20 cellular contexts compared by ENCODE assay signal in the genomic region with DNA sequence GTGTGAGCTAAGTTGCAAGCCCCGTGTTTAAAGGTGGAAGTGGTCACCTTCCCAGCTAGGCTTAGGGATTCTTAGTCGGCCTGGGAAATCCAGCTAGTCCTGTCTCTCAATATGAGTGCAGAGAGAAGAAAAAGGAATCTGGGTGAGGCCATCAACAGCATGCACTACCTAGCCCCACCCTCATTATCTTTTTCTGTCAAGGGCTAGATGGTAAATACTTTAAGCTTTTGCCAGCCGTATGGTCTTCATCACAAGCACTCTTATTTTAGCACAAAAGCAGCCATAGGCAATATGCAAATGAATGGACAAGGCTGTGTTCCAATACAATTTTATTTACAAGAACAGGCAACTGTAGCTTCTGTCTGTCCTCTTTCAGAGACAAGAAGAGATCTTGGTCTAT.
A peak's percentile ranks its signal among the peaks of the same experiment; 100 is the strongest.
DNase-seq lines count a peak whose midpoint lies in the region; ATAC-seq, FAIRE-seq and TF ChIP-seq lines count a peak whose summit lies in the region.
"Had no signal": no experiment of that assay in that cellular context is flagged by ENCODE, and none has a peak within 500 bp of the region (broad histone marks: within the 10 kb centered on the region; RNA-seq: fewer than 3 reads in every experiment).

No MANE protein-coding gene starts in this region.

- H3K4me3 ChIP-seq in bronchial epithelial cell (ENCODE audit: low read depth, low read length): no peak overlapping the region
- no peak overlapping the region for H3K4me3 ChIP-seq in left lung
- H3K4me3 ChIP-seq: A549, GM23338, HAP-1 had no signal

- intact Hi-C loops in left lung (cut with DNase I): no loop called here

- FAIRE-seq in bronchial epithelial cell (lab: Jason Lieb, UNC) (no peak), RCC 7860 (lab: Jason Lieb, UNC) (no peak)
- FAIRE-seq: A549, GM12891 had no signal

- peak; percentile 73 for ATAC-seq in left lung
- no peak for ATAC-seq in HG03520 (IDR thresholded peaks at IDR 0.05; ENCODE audit: unreplicated experiment)
- ATAC-seq: A549, GM23338, SK-N-SH treated with all-trans-retinoic acid at 6 μM for 48 hours had no signal

- DNase-seq in LoVo (ENCODE audit: low spot score) (peak; percentile 70), bronchial epithelial cell (ENCODE audit: low read depth) (peak; percentile 15), left lung (no peak), NCI-H187 treated with DMSO at 0.1 percent for 48 hours (lab: John Stamatoyannopoulos, UW) (no peak), RCC 7860 (ENCODE audit: low spot score) (no peak)
- DNase-seq in activated CD4-positive, alpha-beta T cell treated with anti-CD3 and anti-CD28 coated beads, Interleukin-2, amount 50 U/mL, for 1 hour: no peak
- DNase-seq: DMS79, KBM-7, NCI-H1092 treated with DMSO at 0.1 percent for 48 hours, NCI-H1436 treated with DMSO at 0.1 percent for 48 hours, NCI-H2029, NCI-H226, NCI-H526 had no signal

- no peak overlapping the region for H3K27ac ChIP-seq in left lung
- H3K27ac ChIP-seq: HL-60 had no signal

- TF ChIP-seq CTCF in bronchial epithelial cell (IDR thresholded peaks at IDR 0.05; ENCODE audit: insufficient read depth, low read length, severe bottlenecking) (no peak), left lung (IDR thresholded peaks at IDR 0.05) (no peak)

- H3K27me3 ChIP-seq in bronchial epithelial cell (ENCODE audit: control insufficient read depth, insufficient read depth, low read length) (no peaks in the 10 kb centered on the region), left lung (no peaks in the 10 kb centered on the region)

- no peaks in the 10 kb centered on the region for H3K9me3 ChIP-seq in left lung
- H3K9me3 ChIP-seq: A549, HAP-1 had no signal

- H3K4me1 ChIP-seq in left lung: no peaks in the 10 kb centered on the region

- H3K36me3 ChIP-seq in bronchial epithelial cell (ENCODE audit: control insufficient read depth, insufficient read depth, low read length) (no peaks in the 10 kb centered on the region), left lung (no peaks in the 10 kb centered on the region)
- H3K36me3 ChIP-seq: HAP-1 had no signal

Comparison
In these comparisons a context has a peak if more than half of its experiments do, and no peak if none do; other contexts are left out.
1. DNase-seq: peak in LoVo (single experiment) and bronchial epithelial cell (single experiment); none in left lung (0 of 2), activated CD4-positive, alpha-beta T cell treated with anti-CD3 and anti-CD28 coated beads, Interleukin-2, amount 50 U/mL, for 1 hour (single experiment), NCI-H187 treated with DMSO at 0.1 percent for 48 hours (single experiment) and RCC 7860 (single experiment).